8 cellular contexts compared by ENCODE assay signal in the genomic region with DNA sequence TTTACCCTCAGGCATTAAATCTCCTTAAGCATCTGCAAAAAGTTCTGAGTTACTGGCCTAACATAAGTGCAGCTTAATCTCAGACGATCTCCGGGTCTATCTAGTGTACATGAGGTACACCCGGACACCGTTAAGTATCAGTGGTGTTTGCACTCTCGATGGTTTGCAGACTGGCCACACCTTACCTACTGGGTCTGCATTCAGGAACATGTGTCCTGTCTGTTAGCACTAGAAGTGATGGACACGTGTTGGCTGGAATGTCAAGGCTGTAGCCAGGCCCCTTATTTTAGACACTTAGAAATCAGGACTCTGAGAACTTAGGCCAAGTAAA. TPM values are rescaled to one million over a fixed set of nuclear protein-coding genes. Genes with fewer than 3 reads are reported as not detected.
DNase-seq lines count a peak whose midpoint lies in the region; ATAC-seq, FAIRE-seq and TF ChIP-seq lines count a peak whose summit lies in the region.

No MANE protein-coding gene starts in this region.

- TF ChIP-seq POLR2A in transverse colon (IDR thresholded peaks at IDR 0.05), result no peak

- H3K4me1 Mint-ChIP-seq in CD4-positive, alpha-beta T cell (ENCODE audit: low read depth), result peaks cover 42% of the 10 kb centered on the region
- H3K4me1 Mint-ChIP-seq in central memory CD8-positive, alpha-beta T cell, result peaks cover 30% of the 10 kb centered on the region

- peaks cover 0 to 10% (median 3%) of the 10 kb centered on the region in 4 donors for H3K36me3 ChIP-seq in transverse colon

- 47 to 74% methylated on average over 2 to 6 of the region's 6 CpGs for WGBS in transverse colon (ENCODE audit: low coverage in 1 of 2), 2 donors

- peak in 2 of 10 experiments; percentile 0 to 5 for DNase-seq in CD4-positive, alpha-beta T cell
- peak; percentile 66 for DNase-seq in NCI-H69 (lab: John Stamatoyannopoulos, UW)
- no peak for DNase-seq in central memory CD8-positive, alpha-beta T cell (ENCODE audit: low spot score in 2 of 2)
- DNase-seq in medulla oblongata (ENCODE audit: extremely low spot score), result peak; percentile 15
- peak; percentile 9 for DNase-seq in transverse colon
- no peak for DNase-seq in GM19239 (ENCODE audit: insufficient read length, low spot score)
- no peak for DNase-seq in mucosa of gallbladder (ENCODE audit: low spot score)

- intact Hi-C loops in CD4-positive, alpha-beta T cell (cut with DNase I, micrococcal nuclease), result loop anchor here in 1 of 2 experiments (5.0 kb wide), 2 partner anchors 283 to 1038 kb away; a partner anchor contains a TSS
- intact Hi-C loops in transverse colon (cut with DNase I; ENCODE audit: low total_unique reads), result no loop called here

- H3K9me3 ChIP-seq in CD4-positive, alpha-beta T cell (ENCODE audit: control insufficient read depth, low read length), result no peaks in the 10 kb centered on the region
- H3K9me3 ChIP-seq in transverse colon, result no peaks in the 10 kb centered on the region

- POLR2A ChIA-PET in CD4-positive, alpha-beta T cell (lab: Charles Lee), result interaction anchor here (0.6 to 2.4 kb wide), 5 partner anchors 11 to 188 kb away, joined by 3 to 12 read pairs (median 4); a partner anchor contains a TSS

- no peak for ATAC-seq in CD4-positive, alpha-beta T cell (ENCODE audit: poor library complexity)
- peak; percentile 7 for ATAC-seq in GM21723 (IDR thresholded peaks at IDR 0.05; ENCODE audit: unreplicated experiment)
- no peak for ATAC-seq in central memory CD8-positive, alpha-beta T cell (replicated peaks; ENCODE audit: extremely low read depth, poor library complexity, severe bottlenecking)

- in situ Hi-C loops in transverse colon (cut with MboI; ENCODE audit: low pct_ligation_motif_present in 1 of 4, low pct_unique_long_range_greater_than_20kb in 1 of 4, low sequenced_read_pairs in 3 of 4), result no loop called here

- H3K36me3 Mint-ChIP-seq in CD4-positive, alpha-beta T cell (ENCODE audit: low read depth), result peaks cover 34% of the 10 kb centered on the region
- H3K36me3 Mint-ChIP-seq in central memory CD8-positive, alpha-beta T cell (ENCODE audit: insufficient read depth), result peaks cover 17% of the 10 kb centered on the region

- peak overlapping the region; percentile 63 to 84 (median 78) for H3K4me3 ChIP-seq in transverse colon

- no peak for TF ChIP-seq CTCF in CD4-positive, alpha-beta T cell (IDR thresholded peaks at IDR 0.05)
- no peak for TF ChIP-seq CTCF in transverse colon (IDR thresholded peaks at IDR 0.05)

- H3K27me3 Mint-ChIP-seq in CD4-positive, alpha-beta T cell, result no peaks in the 10 kb centered on the region
- H3K27me3 Mint-ChIP-seq in central memory CD8-positive, alpha-beta T cell, result no peaks in the 10 kb centered on the region

- no peak for FAIRE-seq in GM19239 (lab: Jason Lieb, UNC)

- no peaks in the 10 kb centered on the region for H3K9me3 Mint-ChIP-seq in CD4-positive, alpha-beta T cell
- H3K9me3 Mint-ChIP-seq in central memory CD8-positive, alpha-beta T cell, result no peaks in the 10 kb centered on the region

- peak overlapping the region; percentile 95 for H3K4me3 Mint-ChIP-seq in CD4-positive, alpha-beta T cell
- H3K4me3 Mint-ChIP-seq in central memory CD8-positive, alpha-beta T cell, result peak overlapping the region; percentile 97

- CTCF ChIA-PET in CD4-positive, alpha-beta T cell (lab: Charles Lee), result no interaction called here

- no peak for TF ChIP-seq EP300 in transverse colon (IDR thresholded peaks at IDR 0.05; ENCODE audit: low read depth)

- peak overlapping the region; percentile 64 for H3K27ac ChIP-seq in CD4-positive, alpha-beta T cell (ENCODE audit: low read depth, low read length)
- peak overlapping the region; percentile 90 to 93 (median 92) for H3K27ac ChIP-seq in transverse colon

- H3K4me1 ChIP-seq in transverse colon, result peaks cover 3 to 25% (median 11%) of the 10 kb centered on the region in 4 donors

- no peaks in the 10 kb centered on the region for H3K27me3 ChIP-seq in CD4-positive, alpha-beta T cell (ENCODE audit: control insufficient read depth, insufficient read depth, low read length)
- no peaks in the 10 kb centered on the region for H3K27me3 ChIP-seq in transverse colon

- H3K27ac Mint-ChIP-seq in CD4-positive, alpha-beta T cell, result peak overlapping the region; percentile 88
- H3K27ac Mint-ChIP-seq in central memory CD8-positive, alpha-beta T cell (ENCODE audit: low read depth), result peak overlapping the region; percentile 94

RNA-seq across cellular contexts. Expression of a gene that starts 0.8 kb away (rescaled TPM):
- total RNA-seq in CD4-positive, alpha-beta T cell, result 1 to 10 TPM; 8.6 to 9.6 TPM
- 10 to 100 TPM in 2 of 4 donors, 1 to 10 TPM in 2; 8.0 to 25.9 (median 17.1) TPM for total RNA-seq in transverse colon
- 13.9 TPM for total RNA-seq in mucosa of gallbladder

Comparison
In these comparisons a context has a peak if more than half of its experiments do, and no peak if none do; other contexts are left out.
1. DNase-seq: peak in NCI-H69 (single experiment), medulla oblongata (single experiment) and transverse colon (single experiment); none in central memory CD8-positive, alpha-beta T cell (0 of 2), GM19239 (single experiment) and mucosa of gallbladder (single experiment).